ENCODE assay signal across 21 cellular contexts in genomic region chr3:137330246-137330645, GRCh38.
"Had no signal": no experiment of that assay in that cellular context is flagged by ENCODE, and none has a peak within 500 bp of the region (broad histone marks: within the 10 kb centered on the region; RNA-seq: fewer than 3 reads in every experiment).

No MANE protein-coding gene starts in this region.

- H3K4me2 ChIP-seq: hepatocyte had no signal

- H3K27me3 ChIP-seq: hepatocyte, neutrophil, spleen, testis, tibial nerve, upper lobe of right lung, vagina had no signal

- H3K27ac ChIP-seq: dorsolateral prefrontal cortex, hepatocyte, neutrophil, psoas muscle, spleen, testis, tibial nerve, upper lobe of right lung, vagina had no signal

- H3K79me2 ChIP-seq: hepatocyte had no signal

- H3K4me3 ChIP-seq: dorsolateral prefrontal cortex, hepatocyte, psoas muscle, spleen, testis, tibial nerve, upper lobe of right lung, vagina had no signal

- ATAC-seq: naive thymus-derived CD4-positive, alpha-beta T cell; psoas muscle; sciatic nerve; stimulated activated memory B cell treated with anti-CD40 and anti-IgM and Interleukin-4, amounts not matched to agents 10 μg/mL and 1 μg/mL and 100 μg/mL, for 72 hours; upper lobe of right lung had no signal

- H3K4me1 ChIP-seq: psoas muscle, spleen, testis, tibial nerve, upper lobe of right lung, vagina had no signal

- DNase-seq: dorsolateral prefrontal cortex; effector CD8-positive, alpha-beta T cell; foreskin melanocyte; head of caudate nucleus; kidney glomerular epithelial cell; mammary epithelial cell; naive thymus-derived CD4-positive, alpha-beta T cell; nephron progenitor cell; psoas muscle; spleen; stimulated activated CD4-positive, alpha-beta T cell treated with anti-CD3 and anti-CD28 coated beads, Interleukin-15, amount 100 ng/mL, for 24 hours; stimulated activated CD4-positive, alpha-beta T cell treated with anti-CD3 and anti-CD28 coated beads, Interleukin-1b, Interleukin-23, amount 100 ng/mL, for 48 hours; stimulated activated CD4-positive, alpha-beta T cell treated with anti-CD3 and anti-CD28 coated beads, Interleukin-4, amount 100 ng/mL, for 24 hours; testis; upper lobe of right lung had no signal

- H3K9me3 ChIP-seq: neutrophil, psoas muscle, testis, tibial nerve, upper lobe of right lung, vagina had no signal

- H2AFZ ChIP-seq: hepatocyte had no signal

- H3K36me3 ChIP-seq: neutrophil, spleen, tibial nerve, upper lobe of right lung, vagina had no signal
